8 cellular contexts compared by ENCODE assay signal in the genomic region with DNA sequence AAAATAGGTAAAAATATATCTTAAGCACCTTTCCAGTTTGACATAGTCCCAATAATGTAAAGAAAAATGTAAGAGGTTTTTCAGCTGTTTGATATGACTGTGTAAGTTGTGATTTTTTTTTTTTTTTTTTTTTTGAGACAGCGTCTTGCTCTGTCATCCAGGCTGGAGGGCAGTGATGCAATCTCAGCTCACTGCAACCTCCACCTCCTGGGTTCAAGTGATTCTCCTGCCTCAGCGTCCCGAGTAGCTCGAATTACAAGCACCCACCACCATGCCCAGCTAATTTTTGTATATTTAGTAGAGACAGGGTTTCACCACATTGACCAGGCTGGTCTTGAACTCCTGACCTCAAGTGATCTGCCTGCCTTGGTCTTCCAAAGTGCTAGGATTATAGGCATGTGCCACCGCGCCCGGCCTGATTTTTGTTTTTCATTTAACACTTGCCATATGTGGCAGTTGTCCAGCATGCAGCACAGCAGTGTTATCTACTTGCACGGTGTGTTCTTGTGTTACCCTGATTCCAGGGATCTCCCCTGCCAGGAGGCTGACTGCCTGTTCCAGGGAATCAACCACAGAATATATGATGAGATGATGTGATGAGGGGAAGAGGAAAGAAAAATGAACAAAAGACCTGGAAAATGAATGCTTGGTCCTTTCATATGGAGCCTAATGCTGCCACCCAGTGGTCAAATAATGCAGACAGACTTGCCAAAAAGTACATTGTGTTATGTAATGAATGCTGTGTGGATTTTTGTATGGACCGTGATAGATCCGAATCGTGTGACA.
DNase-seq lines count a peak whose midpoint lies in the region; ATAC-seq and TF ChIP-seq lines count a peak whose summit lies in the region.

No MANE protein-coding gene starts in this region.

- no peaks in the 10 kb centered on the region for H3K36me3 ChIP-seq in cardiac muscle cell

- H3K27me3 ChIP-seq in cardiac muscle cell: no peaks in the 10 kb centered on the region

- H3K27ac Mint-ChIP-seq in activated naive CD8-positive, alpha-beta T cell treated with anti-CD3 and anti-CD28 coated beads, Interleukin-2, amount 50 U/mL, for 24 hours: no peak overlapping the region

- H3K4me3 ChIP-seq in cardiac muscle cell: no peak overlapping the region

- H3K9me3 ChIP-seq in cardiac muscle cell (ENCODE audit: low read depth): no peaks in the 10 kb centered on the region

- TF ChIP-seq CTCF in cardiac muscle cell (IDR thresholded peaks at IDR 0.05; ENCODE audit: low read depth, low read length): peak; percentile 67

- no peak overlapping the region for H3K27ac ChIP-seq in cardiac muscle cell

- DNase-seq in AG08396 (ENCODE audit: low spot score) (peak; percentile 45), NAMALWA (ENCODE audit: low spot score) (peak; percentile 83), SK-N-DZ (ENCODE audit: low spot score) (peak; percentile 74), cardiac muscle cell (ENCODE audit: low read depth in 1 of 2, low spot score in 1 of 2) (peak; percentile 80 to 86), pulmonary artery endothelial cell (ENCODE audit: low read depth, low spot score) (peak; percentile 44)
- DNase-seq in activated naive CD8-positive, alpha-beta T cell treated with anti-CD3 and anti-CD28 coated beads, Interleukin-2, amount 50 U/mL, for 24 hours: peak; percentile 57

- no peaks in the 10 kb centered on the region for H3K36me3 Mint-ChIP-seq in activated naive CD8-positive, alpha-beta T cell treated with anti-CD3 and anti-CD28 coated beads, Interleukin-2, amount 50 U/mL, for 24 hours (ENCODE audit: low read depth)

- no peaks in the 10 kb centered on the region for H3K9me3 Mint-ChIP-seq in activated naive CD8-positive, alpha-beta T cell treated with anti-CD3 and anti-CD28 coated beads, Interleukin-2, amount 50 U/mL, for 24 hours

- peaks cover 27% of the 10 kb centered on the region for H3K4me1 Mint-ChIP-seq in activated naive CD8-positive, alpha-beta T cell treated with anti-CD3 and anti-CD28 coated beads, Interleukin-2, amount 50 U/mL, for 24 hours

- ATAC-seq in GM18861 (IDR thresholded peaks at IDR 0.05; ENCODE audit: unreplicated experiment): peak; percentile 61
- no peak for ATAC-seq in activated naive CD8-positive, alpha-beta T cell treated with anti-CD3 and anti-CD28 coated beads, Interleukin-2, amount 50 U/mL, for 24 hours
- no peak for ATAC-seq in HG03025 (IDR thresholded peaks at IDR 0.05; ENCODE audit: low FRiP score, unreplicated experiment)

- H3K27me3 Mint-ChIP-seq in activated naive CD8-positive, alpha-beta T cell treated with anti-CD3 and anti-CD28 coated beads, Interleukin-2, amount 50 U/mL, for 24 hours: no peaks in the 10 kb centered on the region

- no peaks in the 10 kb centered on the region for H3K4me1 ChIP-seq in cardiac muscle cell (ENCODE audit: low read depth)

- H3K4me3 Mint-ChIP-seq in activated naive CD8-positive, alpha-beta T cell treated with anti-CD3 and anti-CD28 coated beads, Interleukin-2, amount 50 U/mL, for 24 hours: no peak overlapping the region
